ENCODE assay signal across 1 cellular context in genomic region chr1:15431571-15431948, GRCh38.
TF ChIP-seq lines count a peak whose summit lies in the region.

No MANE protein-coding gene starts in this region.

TF ChIP-seq in GM12878, 131 proteins besides CTCF, POLR2A, EP300 and RAD21:
- TF ChIP-seq TBL1XR1 (IDR thresholded peaks at IDR 0.05; ENCODE audit: low read depth, low read length), result no peak
- TF ChIP-seq CHD4 (IDR thresholded peaks at IDR 0.05), result no peak
- no peak for TF ChIP-seq KDM1A (IDR thresholded peaks at IDR 0.05; ENCODE audit: borderline replicate concordance)
- no peak for TF ChIP-seq TCF12 (IDR thresholded peaks at IDR 0.05; ENCODE audit: low read depth, low read length)
- no peak for TF ChIP-seq GATAD2B (conservative IDR thresholded peaks at IDR 0.05; ENCODE audit: low read depth)
- TF ChIP-seq EZH2 (IDR thresholded peaks at IDR 0.05; ENCODE audit: borderline replicate concordance, control insufficient read depth, low read depth, low read length), result no peak
- TF ChIP-seq KAT2A (conservative IDR thresholded peaks at IDR 0.05; ENCODE audit: control insufficient read depth, low read depth, low read length), result no peak
- TF ChIP-seq, protein P1, sequence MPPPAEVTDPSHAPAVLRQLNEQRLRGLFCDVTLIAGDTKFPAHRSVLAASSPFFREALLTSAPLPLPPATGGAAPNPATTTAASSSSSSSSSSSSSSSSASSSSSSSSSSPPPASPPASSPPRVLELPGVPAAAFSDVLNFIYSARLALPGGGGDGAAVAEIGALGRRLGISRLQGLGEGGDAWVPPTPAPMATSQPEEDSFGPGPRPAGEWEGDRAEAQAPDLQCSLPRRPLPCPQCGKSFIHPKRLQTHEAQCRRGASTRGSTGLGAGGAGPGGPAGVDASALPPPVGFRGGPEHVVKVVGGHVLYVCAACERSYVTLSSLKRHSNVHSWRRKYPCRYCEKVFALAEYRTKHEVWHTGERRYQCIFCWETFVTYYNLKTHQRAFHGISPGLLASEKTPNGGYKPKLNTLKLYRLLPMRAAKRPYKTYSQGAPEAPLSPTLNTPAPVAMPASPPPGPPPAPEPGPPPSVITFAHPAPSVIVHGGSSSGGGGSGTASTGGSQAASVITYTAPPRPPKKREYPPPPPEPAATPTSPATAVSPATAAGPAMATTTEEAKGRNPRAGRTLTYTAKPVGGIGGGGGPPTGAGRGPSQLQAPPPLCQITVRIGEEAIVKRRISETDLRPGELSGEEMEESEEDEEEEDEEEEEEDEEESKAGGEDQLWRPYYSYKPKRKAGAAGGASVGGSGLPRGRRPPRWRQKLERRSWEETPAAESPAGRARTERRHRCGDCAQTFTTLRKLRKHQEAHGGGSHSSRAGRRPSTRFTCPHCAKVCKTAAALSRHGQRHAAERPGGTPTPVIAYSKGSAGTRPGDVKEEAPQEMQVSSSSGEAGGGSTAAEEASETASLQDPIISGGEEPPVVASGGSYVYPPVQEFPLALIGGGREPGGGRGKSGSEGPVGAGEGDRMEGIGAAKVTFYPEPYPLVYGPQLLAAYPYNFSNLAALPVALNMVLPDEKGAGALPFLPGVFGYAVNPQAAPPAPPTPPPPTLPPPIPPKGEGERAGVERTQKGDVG (CRISPR knock-in tag; IDR thresholded peaks at IDR 0.05), result no peak
- TF ChIP-seq DPF2 (IDR thresholded peaks at IDR 0.05), result no peak
- TF ChIP-seq MTA3 (IDR thresholded peaks at IDR 0.05; ENCODE audit: borderline replicate concordance, low read length), result no peak
- TF ChIP-seq, protein P2, sequence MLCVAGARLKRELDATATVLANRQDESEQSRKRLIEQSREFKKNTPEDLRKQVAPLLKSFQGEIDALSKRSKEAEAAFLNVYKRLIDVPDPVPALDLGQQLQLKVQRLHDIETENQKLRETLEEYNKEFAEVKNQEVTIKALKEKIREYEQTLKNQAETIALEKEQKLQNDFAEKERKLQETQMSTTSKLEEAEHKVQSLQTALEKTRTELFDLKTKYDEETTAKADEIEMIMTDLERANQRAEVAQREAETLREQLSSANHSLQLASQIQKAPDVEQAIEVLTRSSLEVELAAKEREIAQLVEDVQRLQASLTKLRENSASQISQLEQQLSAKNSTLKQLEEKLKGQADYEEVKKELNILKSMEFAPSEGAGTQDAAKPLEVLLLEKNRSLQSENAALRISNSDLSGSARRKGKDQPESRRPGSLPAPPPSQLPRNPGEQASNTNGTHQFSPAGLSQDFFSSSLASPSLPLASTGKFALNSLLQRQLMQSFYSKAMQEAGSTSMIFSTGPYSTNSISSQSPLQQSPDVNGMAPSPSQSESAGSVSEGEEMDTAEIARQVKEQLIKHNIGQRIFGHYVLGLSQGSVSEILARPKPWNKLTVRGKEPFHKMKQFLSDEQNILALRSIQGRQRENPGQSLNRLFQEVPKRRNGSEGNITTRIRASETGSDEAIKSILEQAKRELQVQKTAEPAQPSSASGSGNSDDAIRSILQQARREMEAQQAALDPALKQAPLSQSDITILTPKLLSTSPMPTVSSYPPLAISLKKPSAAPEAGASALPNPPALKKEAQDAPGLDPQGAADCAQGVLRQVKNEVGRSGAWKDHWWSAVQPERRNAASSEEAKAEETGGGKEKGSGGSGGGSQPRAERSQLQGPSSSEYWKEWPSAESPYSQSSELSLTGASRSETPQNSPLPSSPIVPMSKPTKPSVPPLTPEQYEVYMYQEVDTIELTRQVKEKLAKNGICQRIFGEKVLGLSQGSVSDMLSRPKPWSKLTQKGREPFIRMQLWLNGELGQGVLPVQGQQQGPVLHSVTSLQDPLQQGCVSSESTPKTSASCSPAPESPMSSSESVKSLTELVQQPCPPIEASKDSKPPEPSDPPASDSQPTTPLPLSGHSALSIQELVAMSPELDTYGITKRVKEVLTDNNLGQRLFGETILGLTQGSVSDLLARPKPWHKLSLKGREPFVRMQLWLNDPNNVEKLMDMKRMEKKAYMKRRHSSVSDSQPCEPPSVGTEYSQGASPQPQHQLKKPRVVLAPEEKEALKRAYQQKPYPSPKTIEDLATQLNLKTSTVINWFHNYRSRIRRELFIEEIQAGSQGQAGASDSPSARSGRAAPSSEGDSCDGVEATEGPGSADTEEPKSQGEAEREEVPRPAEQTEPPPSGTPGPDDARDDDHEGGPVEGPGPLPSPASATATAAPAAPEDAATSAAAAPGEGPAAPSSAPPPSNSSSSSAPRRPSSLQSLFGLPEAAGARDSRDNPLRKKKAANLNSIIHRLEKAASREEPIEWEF (IDR thresholded peaks at IDR 0.05; ENCODE audit: insufficient replicate concordance, low read depth, low read length), result no peak
- no peak for TF ChIP-seq BRCA1 (IDR thresholded peaks at IDR 0.05; ENCODE audit: low read depth, low read length)
